ENCODE assay signal across 8 cellular contexts in genomic region chr10:93813507-93814465, GRCh38. TPM values are rescaled to one million over a fixed set of nuclear protein-coding genes. Genes with fewer than 3 reads are reported as not detected.
DNase-seq lines count a peak whose midpoint lies in the region; ATAC-seq, FAIRE-seq and TF ChIP-seq lines count a peak whose summit lies in the region.

No MANE protein-coding gene starts in this region.

- H3K9me3 ChIP-seq in MG63, result no peaks in the 10 kb centered on the region
- no peaks in the 10 kb centered on the region for H3K9me3 ChIP-seq in effector memory CD4-positive, alpha-beta T cell (ENCODE audit: control insufficient read depth, low read length)
- no peaks in the 10 kb centered on the region for H3K9me3 ChIP-seq in thoracic aorta

- no peak overlapping the region for H3K4me3 ChIP-seq in MG63
- no peak overlapping the region for H3K4me3 ChIP-seq in effector memory CD4-positive, alpha-beta T cell (ENCODE audit: insufficient read depth, low read depth, low read length, poor library complexity, severe bottlenecking)
- no peak overlapping the region for H3K4me3 ChIP-seq in thoracic aorta

- DNase-seq in AML-193 (lab: John Stamatoyannopoulos, UW), result peak; percentile 41 to 50
- no peak for DNase-seq in GM18507 (ENCODE audit: extremely low spot score, insufficient read length, low read depth)
- peak; percentile 53 for DNase-seq in MG63
- peak; percentile 44 for DNase-seq in activated CD4-positive, CD25-positive, alpha-beta regulatory T cell treated with anti-CD3 and anti-CD28 coated beads, Interleukin-2, amount 50 U/mL, for 72 hours
- peak in 2 of 3 donors; percentile 2 to 5 for DNase-seq in effector memory CD4-positive, alpha-beta T cell
- peak; percentile 44 for DNase-seq in midbrain (lab: John Stamatoyannopoulos, UW)
- DNase-seq in thoracic aorta (ENCODE audit: low spot score), result no peak

- peak; percentile 9 for FAIRE-seq in GM18507 (lab: Jason Lieb, UNC)

- ATAC-seq in thoracic aorta (ENCODE audit: insufficient number of reproducible peaks, low FRiP score, low read depth) (no peak), GM18907 (IDR thresholded peaks at IDR 0.05; ENCODE audit: unreplicated experiment) (no peak)

- peak; percentile 42 for TF ChIP-seq CTCF in thoracic aorta (IDR thresholded peaks at IDR 0.05)

- H3K27ac ChIP-seq in effector memory CD4-positive, alpha-beta T cell (ENCODE audit: insufficient read depth, low read length, poor library complexity, severe bottlenecking), result no peak overlapping the region
- H3K27ac ChIP-seq in thoracic aorta, result no peak overlapping the region

- no peaks in the 10 kb centered on the region for H3K27me3 ChIP-seq in MG63
- no peaks in the 10 kb centered on the region for H3K27me3 ChIP-seq in effector memory CD4-positive, alpha-beta T cell (replicated peaks; ENCODE audit: control insufficient read depth, insufficient read depth, low read length, poor library complexity, severe bottlenecking)
- H3K27me3 ChIP-seq in thoracic aorta (replicated peaks; ENCODE audit: insufficient read depth), result no peaks in the 10 kb centered on the region

- H3K36me3 ChIP-seq in MG63 (no peaks in the 10 kb centered on the region), thoracic aorta (no peaks in the 10 kb centered on the region)
- H3K36me3 ChIP-seq in effector memory CD4-positive, alpha-beta T cell (ENCODE audit: control insufficient read depth, insufficient read depth, low read length), result no peaks in the 10 kb centered on the region

- no peaks in the 10 kb centered on the region for H3K4me1 ChIP-seq in effector memory CD4-positive, alpha-beta T cell (ENCODE audit: control insufficient read depth, insufficient read depth, low read length, poor library complexity, severe bottlenecking)
- H3K4me1 ChIP-seq in thoracic aorta (ENCODE audit: control insufficient read depth in 1 of 2, low read depth in 2 of 2), result peaks cover 4 to 10% of the 10 kb centered on the region in 2 donors

RNA-seq across cellular contexts. Expression of gene LGI1, which starts 56.0 kb away (rescaled TPM):
- total RNA-seq in MG63 (2014; rRNA removed; shearing (Covaris generic); ENCODE audit: low replicate concordance), result not detected in 2 replicates
- total RNA-seq in thoracic aorta, result 1 to 10 TPM in 1 of 2 donors, not detected in 1; 4.7 TPM

Comparison
In these comparisons a context has a peak if more than half of its experiments do, and no peak if none do; other contexts are left out.
1. DNase-seq: peak in AML-193 (2 of 2), MG63 (single experiment), activated CD4-positive, CD25-positive, alpha-beta regulatory T cell treated with anti-CD3 and anti-CD28 coated beads, Interleukin-2, amount 50 U/mL, for 72 hours (single experiment), effector memory CD4-positive, alpha-beta T cell (2 of 3) and midbrain (single experiment); none in GM18507 (single experiment) and thoracic aorta (single experiment).